ENCODE assay signal across 15 cellular contexts in genomic region chr11:2143652-2144548, GRCh38. TPM values are rescaled to one million over a fixed set of nuclear protein-coding genes. Genes with fewer than 3 reads are reported as not detected.
A peak's percentile ranks its signal among the peaks of the same experiment; 100 is the strongest.
DNase-seq lines count a peak whose midpoint lies in the region; ATAC-seq and TF ChIP-seq lines count a peak whose summit lies in the region.
"Had no signal": no experiment of that assay in that cellular context is flagged by ENCODE, and none has a peak within 500 bp of the region (broad histone marks: within the 10 kb centered on the region; RNA-seq: fewer than 3 reads in every experiment).

No MANE protein-coding gene starts in this region.

- CTCF ChIA-PET in HEK293 (lab: Yijun Ruan, JAX): interaction anchor here (0.6 to 5.0 kb wide), 7 partner anchors 8 to 450 kb away, joined by 3 to 43 read pairs (median 3); no protein-coding TSS in a partner anchor

- peaks cover 3% of the 10 kb centered on the region for H3K79me2 ChIP-seq in trophoblast cell (ENCODE audit: control insufficient read depth, insufficient read depth, low read length, poor library complexity)

- no peak overlapping the region for H2BK5ac ChIP-seq in trophoblast cell (ENCODE audit: low read depth, low read length, poor library complexity)

- peak overlapping the region; percentile 70 for H3K18ac ChIP-seq in trophoblast cell (ENCODE audit: low read length)

- H3K4me2 ChIP-seq in trophoblast cell (ENCODE audit: low read length): peak overlapping the region; percentile 51

- H4K91ac ChIP-seq in trophoblast cell (ENCODE audit: low read depth, low read length): peak overlapping the region; percentile 61

- H3K79me1 ChIP-seq in trophoblast cell (ENCODE audit: low read length): peaks cover 16% of the 10 kb centered on the region

- H3K27me3 Mint-ChIP-seq in chondrocyte (ENCODE audit: low read depth): peaks cover 50% of the 10 kb centered on the region

- no peak overlapping the region for H2AK5ac ChIP-seq in trophoblast cell (ENCODE audit: low read length)

- no peaks in the 10 kb centered on the region for H3K4me1 ChIP-seq in HEK293 (ENCODE audit: control insufficient read depth, insufficient read depth, low read length)
- peaks cover 5% of the 10 kb centered on the region in 2 experiments for H3K4me1 ChIP-seq in trophoblast cell (ENCODE audit: control insufficient read depth in 1 of 2, insufficient read depth in 2 of 2, low read length in 2 of 2)
- H3K4me1 ChIP-seq: HAP-1 had no signal

- no peak overlapping the region for H3K23ac ChIP-seq in trophoblast cell (ENCODE audit: low read length)

- H3K36me3 ChIP-seq in HEK293 (ENCODE audit: control insufficient read depth in 2 of 2, insufficient read depth in 1 of 2, low read length in 2 of 2) (no peaks in the 10 kb centered on the region), trophoblast cell (ENCODE audit: control insufficient read depth in 1 of 2, insufficient read depth in 2 of 2, low read length in 2 of 2) (no peaks in the 10 kb centered on the region)
- H3K36me3 ChIP-seq: HAP-1 had no signal

- no peak overlapping the region for H3K4me3 Mint-ChIP-seq in chondrocyte (ENCODE audit: unreplicated experiment)
- H3K4me3 Mint-ChIP-seq: T-helper 1 cell treated with Interleukin-12 subunit alpha and Interleukin-12 subunit beta and Interleukin-4 antibody, amounts not matched to agents 30 μg/mL and 1 μg/mL, for 36 hours had no signal

- no peak overlapping the region for H3K4ac ChIP-seq in trophoblast cell (ENCODE audit: low read depth, low read length)

- no CpG with 5 or more reads among the region's 79 CpGs for WGBS in trophoblast cell (ENCODE audit: extremely low coverage, insufficient coverage, insufficient read length)

- peak overlapping the region; percentile 17 for H4K8ac ChIP-seq in trophoblast cell (ENCODE audit: low read depth, low read length)

- no peaks in the 10 kb centered on the region for H3K36me3 Mint-ChIP-seq in chondrocyte (ENCODE audit: low read depth)

- peaks cover 63% of the 10 kb centered on the region for H3K27me3 ChIP-seq in trophoblast cell (ENCODE audit: insufficient read depth, low read length)

- peaks cover 7% of the 10 kb centered on the region for H3K4me1 Mint-ChIP-seq in chondrocyte (ENCODE audit: low read depth)

- no peak overlapping the region for H3K27ac Mint-ChIP-seq in chondrocyte (ENCODE audit: unreplicated experiment)

- no peaks in the 10 kb centered on the region for H3K9me3 Mint-ChIP-seq in chondrocyte (ENCODE audit: low read depth)
- H3K9me3 Mint-ChIP-seq: T-helper 1 cell treated with Interleukin-12 subunit alpha and Interleukin-12 subunit beta and Interleukin-4 antibody, amounts not matched to agents 30 μg/mL and 1 μg/mL, for 36 hours had no signal

- POLR2A ChIA-PET in HEK293 (lab: Yijun Ruan, JAX): no interaction called here

- H3K9me3 ChIP-seq in HEK293 (ENCODE audit: control insufficient read depth, insufficient read depth, low read depth, low read length) (no peaks in the 10 kb centered on the region), trophoblast cell (ENCODE audit: insufficient read depth, low read depth, low read length) (peaks cover 3% of the 10 kb centered on the region)
- H3K9me3 ChIP-seq: HAP-1 had no signal

- no peak overlapping the region for H2BK12ac ChIP-seq in trophoblast cell (ENCODE audit: low read length)

- H3K14ac ChIP-seq in trophoblast cell (ENCODE audit: low read length): peak overlapping the region; percentile 8

- ATAC-seq in GM19467 (IDR thresholded peaks at IDR 0.05; ENCODE audit: unreplicated experiment): no peak

- H3K4me3 ChIP-seq in HEK293 (ENCODE audit: low read depth, low read length) (no peak overlapping the region), trophoblast cell (ENCODE audit: low read depth, low read length) (no peak overlapping the region)
- H3K4me3 ChIP-seq: coronary artery, HAP-1 had no signal

- H3K27ac ChIP-seq in HEK293 (ENCODE audit: extremely low read depth, low read depth, low read length) (no peak overlapping the region), trophoblast cell (ENCODE audit: low read depth, low read length) (no peak overlapping the region)
- H3K27ac ChIP-seq: coronary artery had no signal

- no peak overlapping the region for H2BK120ac ChIP-seq in trophoblast cell (ENCODE audit: insufficient read depth, low read length, poor library complexity)

- peak overlapping the region; percentile 35 for H2AFZ ChIP-seq in trophoblast cell (ENCODE audit: insufficient read depth, low read length, poor library complexity)

- no peak overlapping the region for H3K9ac ChIP-seq in trophoblast cell (ENCODE audit: low read length)

- no peak overlapping the region for H4K12ac ChIP-seq in trophoblast cell (ENCODE audit: low read depth, low read length)

- DNase-seq in NCI-H1105 treated with DMSO at 0.1 percent for 48 hours (lab: John Stamatoyannopoulos, UW): peak; percentile 12
- DNase-seq in NCI-H1105 (lab: John Stamatoyannopoulos, UW): no peak
- no peak for DNase-seq in chondrocyte (ENCODE audit: low spot score)
- DNase-seq in trophoblast cell: peak in 1 of 2 donors; percentile 42
- DNase-seq in NCI-H345 treated with DMSO at 0.1 percent for 48 hours (lab: John Stamatoyannopoulos, UW; ENCODE audit: unreplicated experiment): no peak
- no peak for DNase-seq in NCI-H1694 treated with DMSO at 0.1 percent for 48 hours (lab: John Stamatoyannopoulos, UW)
- DNase-seq: activated CD8-positive, alpha-beta memory T cell treated with anti-CD3 and anti-CD28 coated beads, Interleukin-2, amount 50 U/mL, for 4 hours; NCI-H510A treated with DMSO at 0.1 percent for 48 hours had no signal

- TF ChIP-seq CTCF in HEK293 (tag by site-specific recombination; IDR thresholded peaks at IDR 0.05) (0 out of 2 replicates have a peak, but pooled peaks have one; percentile 42), chondrocyte (IDR thresholded peaks at IDR 0.05) (peak; percentile 43)

TF ChIP-seq in HEK293, 187 proteins besides CTCF, POLR2A, EP300 and RAD21:
- TF ChIP-seq GLIS2 (tag by site-specific recombination; IDR thresholded peaks at IDR 0.05) (peak; percentile 54), ZBTB20 (tag by site-specific recombination; IDR thresholded peaks at IDR 0.05) (peak; percentile 91), ZFHX2 (tag by site-specific recombination; conservative IDR thresholded peaks at IDR 0.05) (peak; percentile 39), ZBTB8A (tag by site-specific recombination; IDR thresholded peaks at IDR 0.05) (peak; percentile 65), ZNF670 (tag by site-specific recombination; IDR thresholded peaks at IDR 0.05; ENCODE audit: low read depth) (no peak)
- TF ChIP-seq, protein P1, sequence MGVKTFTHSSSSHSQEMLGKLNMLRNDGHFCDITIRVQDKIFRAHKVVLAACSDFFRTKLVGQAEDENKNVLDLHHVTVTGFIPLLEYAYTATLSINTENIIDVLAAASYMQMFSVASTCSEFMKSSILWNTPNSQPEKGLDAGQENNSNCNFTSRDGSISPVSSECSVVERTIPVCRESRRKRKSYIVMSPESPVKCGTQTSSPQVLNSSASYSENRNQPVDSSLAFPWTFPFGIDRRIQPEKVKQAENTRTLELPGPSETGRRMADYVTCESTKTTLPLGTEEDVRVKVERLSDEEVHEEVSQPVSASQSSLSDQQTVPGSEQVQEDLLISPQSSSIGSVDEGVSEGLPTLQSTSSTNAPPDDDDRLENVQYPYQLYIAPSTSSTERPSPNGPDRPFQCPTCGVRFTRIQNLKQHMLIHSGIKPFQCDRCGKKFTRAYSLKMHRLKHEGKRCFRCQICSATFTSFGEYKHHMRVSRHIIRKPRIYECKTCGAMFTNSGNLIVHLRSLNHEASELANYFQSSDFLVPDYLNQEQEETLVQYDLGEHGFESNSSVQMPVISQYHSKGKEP (tag by site-specific recombination; IDR thresholded peaks at IDR 0.05): no peak
- TF ChIP-seq, protein P2, sequence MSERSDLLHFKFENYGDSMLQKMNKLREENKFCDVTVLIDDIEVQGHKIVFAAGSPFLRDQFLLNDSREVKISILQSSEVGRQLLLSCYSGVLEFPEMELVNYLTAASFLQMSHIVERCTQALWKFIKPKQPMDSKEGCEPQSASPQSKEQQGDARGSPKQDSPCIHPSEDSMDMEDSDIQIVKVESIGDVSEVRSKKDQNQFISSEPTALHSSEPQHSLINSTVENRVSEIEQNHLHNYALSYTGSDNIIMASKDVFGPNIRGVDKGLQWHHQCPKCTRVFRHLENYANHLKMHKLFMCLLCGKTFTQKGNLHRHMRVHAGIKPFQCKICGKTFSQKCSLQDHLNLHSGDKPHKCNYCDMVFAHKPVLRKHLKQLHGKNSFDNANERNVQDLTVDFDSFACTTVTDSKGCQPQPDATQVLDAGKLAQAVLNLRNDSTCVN (tag by site-specific recombination; optimal IDR thresholded peaks at IDR 0.05): peak; percentile 35
- TF ChIP-seq, protein P3, sequence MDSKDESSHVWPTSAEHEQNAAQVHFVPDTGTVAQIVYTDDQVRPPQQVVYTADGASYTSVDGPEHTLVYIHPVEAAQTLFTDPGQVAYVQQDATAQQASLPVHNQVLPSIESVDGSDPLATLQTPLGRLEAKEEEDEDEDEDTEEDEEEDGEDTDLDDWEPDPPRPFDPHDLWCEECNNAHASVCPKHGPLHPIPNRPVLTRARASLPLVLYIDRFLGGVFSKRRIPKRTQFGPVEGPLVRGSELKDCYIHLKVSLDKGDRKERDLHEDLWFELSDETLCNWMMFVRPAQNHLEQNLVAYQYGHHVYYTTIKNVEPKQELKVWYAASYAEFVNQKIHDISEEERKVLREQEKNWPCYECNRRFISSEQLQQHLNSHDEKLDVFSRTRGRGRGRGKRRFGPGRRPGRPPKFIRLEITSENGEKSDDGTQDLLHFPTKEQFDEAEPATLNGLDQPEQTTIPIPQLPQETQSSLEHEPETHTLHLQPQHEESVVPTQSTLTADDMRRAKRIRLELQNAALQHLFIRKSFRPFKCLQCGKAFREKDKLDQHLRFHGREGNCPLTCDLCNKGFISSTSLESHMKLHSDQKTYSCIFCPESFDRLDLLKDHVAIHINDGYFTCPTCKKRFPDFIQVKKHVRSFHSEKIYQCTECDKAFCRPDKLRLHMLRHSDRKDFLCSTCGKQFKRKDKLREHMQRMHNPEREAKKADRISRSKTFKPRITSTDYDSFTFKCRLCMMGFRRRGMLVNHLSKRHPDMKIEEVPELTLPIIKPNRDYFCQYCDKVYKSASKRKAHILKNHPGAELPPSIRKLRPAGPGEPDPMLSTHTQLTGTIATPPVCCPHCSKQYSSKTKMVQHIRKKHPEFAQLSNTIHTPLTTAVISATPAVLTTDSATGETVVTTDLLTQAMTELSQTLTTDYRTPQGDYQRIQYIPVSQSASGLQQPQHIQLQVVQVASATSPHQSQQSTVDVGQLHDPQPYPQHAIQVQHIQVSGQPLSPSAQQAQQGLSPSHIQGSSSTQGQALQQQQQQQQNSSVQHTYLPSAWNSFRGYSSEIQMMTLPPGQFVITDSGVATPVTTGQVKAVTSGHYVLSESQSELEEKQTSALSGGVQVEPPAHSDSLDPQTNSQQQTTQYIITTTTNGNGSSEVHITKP (tag by site-specific recombination; IDR thresholded peaks at IDR 0.05): 0 out of 2 replicates have a peak, but pooled peaks have one; percentile 24

RNA-seq across cellular contexts. Expression of gene IGF2, which starts 4.7 kb away (rescaled TPM):
- 107 to 716 TPM (median 110 TPM) in 3 replicates for total RNA-seq in chondrocyte
- 1,002 and 1,117 TPM in 2 replicates for polyA plus RNA-seq in trophoblast cell (2013)

RNA-seq across cellular contexts. Expression of gene INS, which starts 17.1 kb away (rescaled TPM):
- not detected in 3 replicates for total RNA-seq in chondrocyte
- polyA plus RNA-seq in trophoblast cell (2013): not detected in 2 replicates
- total RNA-seq: A172 had no signal

RNA-seq across cellular contexts. Expression of gene TH, which starts 27.7 kb away (rescaled TPM):
- not detected in 3 replicates for total RNA-seq in chondrocyte
- 0.03 TPM in 2 replicates for polyA plus RNA-seq in trophoblast cell (2013)
- total RNA-seq: mesenteric fat pad had no signal
